In the genomic region with DNA sequence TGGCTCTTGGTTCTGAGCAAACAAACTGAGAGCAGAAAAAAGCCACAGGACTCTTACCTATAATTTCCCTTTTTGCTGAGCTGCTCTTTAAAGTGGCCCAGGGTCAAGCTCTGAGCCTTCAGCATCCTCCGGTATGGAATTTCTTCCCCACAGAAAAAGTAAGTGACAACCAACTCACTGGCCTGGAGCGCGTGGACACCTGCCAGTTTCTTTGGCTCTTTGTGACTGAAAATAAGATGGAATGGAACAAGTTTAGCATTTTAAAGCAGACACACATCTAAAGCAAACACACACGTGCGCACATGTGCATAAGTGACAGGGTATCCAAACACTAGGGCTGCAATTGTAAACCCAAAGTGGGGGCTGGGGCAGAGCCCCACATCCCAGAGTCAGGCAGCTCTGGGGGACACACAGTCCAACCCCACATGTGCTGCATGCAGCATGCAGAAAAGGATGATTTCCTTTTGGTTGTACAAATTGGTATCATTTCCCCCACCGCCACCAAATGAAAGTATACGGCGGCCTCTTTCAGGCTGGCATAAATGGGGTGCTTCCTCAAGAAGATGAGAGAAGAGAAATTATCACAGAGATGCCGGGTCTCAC, we compare ENCODE assay signal across 16 cellular contexts. TPM values are rescaled to one million over a fixed set of nuclear protein-coding genes. Genes with fewer than 3 reads are reported as not detected.
DNase-seq lines count a peak whose midpoint lies in the region; ATAC-seq and TF ChIP-seq lines count a peak whose summit lies in the region.
"Had no signal": no experiment of that assay in that cellular context is flagged by ENCODE, and none has a peak within 500 bp of the region (broad histone marks: within the 10 kb centered on the region; RNA-seq: fewer than 3 reads in every experiment).

No MANE protein-coding gene starts in this region.

- intact Hi-C loops in natural killer cell (cut with micrococcal nuclease) = no loop called here

- H3K36me3 Mint-ChIP-seq in brain (peaks cover 80% of the 10 kb centered on the region), mesothelial cell of epicardium (peaks cover 39% of the 10 kb centered on the region), type B pancreatic cell (peaks cover 49% of the 10 kb centered on the region), natural killer cell (no peaks in the 10 kb centered on the region)
- peaks cover 9% of the 10 kb centered on the region for H3K36me3 Mint-ChIP-seq in activated CD4-positive, alpha-beta memory T cell treated with anti-CD3 and anti-CD28 coated beads, Interleukin-2, amount 10 ng/mL, durations not matched to agents 7 days and 5 days (ENCODE audit: low read depth)

- no peak for ATAC-seq in natural killer cell

- TF ChIP-seq CTCF in brain (conservative IDR thresholded peaks at IDR 0.05) (no peak), mesothelial cell of epicardium (IDR thresholded peaks at IDR 0.05; ENCODE audit: unreplicated experiment) (no peak), type B pancreatic cell (conservative IDR thresholded peaks at IDR 0.05) (no peak), natural killer cell (IDR thresholded peaks at IDR 0.05) (no peak)

- CTCF ChIA-PET in activated CD4-positive, alpha-beta memory T cell treated with anti-CD3 and anti-CD28 coated beads, Interleukin-2, amount 10 ng/mL, durations not matched to agents 7 days and 5 days (lab: Charles Lee) = no interaction called here

- H3K27ac ChIP-seq in substantia nigra (ENCODE audit: low read depth, low read length, poor library complexity, severe bottlenecking) = no peak overlapping the region

- H3K4me1 Mint-ChIP-seq in brain = peaks cover 69% of the 10 kb centered on the region
- H3K4me1 Mint-ChIP-seq in mesothelial cell of epicardium = peaks cover 53% of the 10 kb centered on the region
- H3K4me1 Mint-ChIP-seq in type B pancreatic cell (ENCODE audit: unreplicated experiment) = peaks cover 53% of the 10 kb centered on the region
- no peaks in the 10 kb centered on the region for H3K4me1 Mint-ChIP-seq in natural killer cell
- H3K4me1 Mint-ChIP-seq in activated CD4-positive, alpha-beta memory T cell treated with anti-CD3 and anti-CD28 coated beads, Interleukin-2, amount 10 ng/mL, durations not matched to agents 7 days and 5 days = no peaks in the 10 kb centered on the region

- peak overlapping the region in 1 of 5 experiments; percentile 35 for H3K4me3 Mint-ChIP-seq in brain
- no peak overlapping the region for H3K4me3 Mint-ChIP-seq in mesothelial cell of epicardium
- peak overlapping the region; percentile 41 for H3K4me3 Mint-ChIP-seq in type B pancreatic cell
- H3K4me3 Mint-ChIP-seq in natural killer cell = no peak overlapping the region
- H3K4me3 Mint-ChIP-seq in activated CD4-positive, alpha-beta memory T cell treated with anti-CD3 and anti-CD28 coated beads, Interleukin-2, amount 10 ng/mL, durations not matched to agents 7 days and 5 days = no peak overlapping the region
- H3K4me3 Mint-ChIP-seq: HFFc6 had no signal

- H3K9me3 Mint-ChIP-seq in brain (no peaks in the 10 kb centered on the region), mesothelial cell of epicardium (no peaks in the 10 kb centered on the region), type B pancreatic cell (peaks cover 3% of the 10 kb centered on the region), natural killer cell (no peaks in the 10 kb centered on the region)
- no peaks in the 10 kb centered on the region for H3K9me3 Mint-ChIP-seq in activated CD4-positive, alpha-beta memory T cell treated with anti-CD3 and anti-CD28 coated beads, Interleukin-2, amount 10 ng/mL, durations not matched to agents 7 days and 5 days
- H3K9me3 Mint-ChIP-seq: HFFc6 had no signal

- H3K27ac Mint-ChIP-seq in brain = peak overlapping the region; percentile 70 to 92 (median 88)
- H3K27ac Mint-ChIP-seq in mesothelial cell of epicardium = peak overlapping the region; percentile 92
- H3K27ac Mint-ChIP-seq in type B pancreatic cell = peak overlapping the region; percentile 48
- no peak overlapping the region for H3K27ac Mint-ChIP-seq in natural killer cell
- no peak overlapping the region for H3K27ac Mint-ChIP-seq in activated CD4-positive, alpha-beta memory T cell treated with anti-CD3 and anti-CD28 coated beads, Interleukin-2, amount 10 ng/mL, durations not matched to agents 7 days and 5 days
- H3K27ac Mint-ChIP-seq: HFFc6 had no signal

- POLR2A ChIA-PET in activated CD4-positive, alpha-beta memory T cell treated with anti-CD3 and anti-CD28 coated beads, Interleukin-2, amount 10 ng/mL, durations not matched to agents 7 days and 5 days (lab: Charles Lee) = no interaction called here

- DNase-seq in NCI-H2227 treated with DMSO at 0.1 percent for 48 hours (lab: John Stamatoyannopoulos, UW) (peak; percentile 51), mesothelial cell of epicardium (ENCODE audit: low spot score in 2 of 2, unreplicated experiment in 2 of 2) (no peak), type B pancreatic cell (ENCODE audit: extremely low spot score, unreplicated experiment) (no peak), substantia nigra (lab: John Stamatoyannopoulos, UW) (no peak), natural killer cell (no peak)
- DNase-seq in activated CD4-positive, alpha-beta memory T cell treated with anti-CD3 and anti-CD28 coated beads, Interleukin-2, amount 10 ng/mL, durations not matched to agents 7 days and 5 days = no peak
- DNase-seq: DMS 273 treated with DMSO at 0.1 percent for 48 hours, EL, HFFc6, KG1, NCI-H1048, NCI-H146, NCI-H2081 treated with DMSO at 0.1 percent for 48 hours, NCI-H226, NCI-H526 treated with DMSO at 0.1 percent for 48 hours had no signal

- H3K27me3 Mint-ChIP-seq in brain (no peaks in the 10 kb centered on the region), mesothelial cell of epicardium (ENCODE audit: low read depth) (no peaks in the 10 kb centered on the region), type B pancreatic cell (no peaks in the 10 kb centered on the region), natural killer cell (ENCODE audit: low read depth in 2 of 2) (no peaks in the 10 kb centered on the region)
- H3K27me3 Mint-ChIP-seq in activated CD4-positive, alpha-beta memory T cell treated with anti-CD3 and anti-CD28 coated beads, Interleukin-2, amount 10 ng/mL, durations not matched to agents 7 days and 5 days = no peaks in the 10 kb centered on the region

RNA-seq across cellular contexts. Expression of gene AXIN2, which starts 27.5 kb away (rescaled TPM):
- polyA plus RNA-seq in brain (ENCODE audit: insufficient read depth, low read depth, low replicate concordance) = 5.6 TPM
- total RNA-seq in mesothelial cell of epicardium = 84.6 to 88.7 TPM (median 87.8 TPM) in 3 replicates
- 29.2 and 115 TPM in 2 replicates for total RNA-seq in type B pancreatic cell (ENCODE audit: low replicate concordance)
- total RNA-seq in natural killer cell = 1 to 10 TPM; 1.3 to 4.1 (median 1.7) TPM
- 1 to 10 TPM; 3.5 to 4.3 TPM for total RNA-seq in activated CD4-positive, alpha-beta memory T cell treated with anti-CD3 and anti-CD28 coated beads, Interleukin-2, amount 10 ng/mL, durations not matched to agents 7 days and 5 days

Comparison
In these comparisons a context has a peak if more than half of its experiments do, and no peak if none do; other contexts are left out.
1. H3K27ac Mint-ChIP-seq: peak in brain (5 of 5), mesothelial cell of epicardium (single experiment) and type B pancreatic cell (single experiment); none in natural killer cell (0 of 2) and activated CD4-positive, alpha-beta memory T cell treated with anti-CD3 and anti-CD28 coated beads, Interleukin-2, amount 10 ng/mL, durations not matched to agents 7 days and 5 days (single experiment).